ENCODE assay signal across 8 cellular contexts in genomic region chr16:23640669-23640958, GRCh38. TPM values are rescaled to one million over a fixed set of nuclear protein-coding genes. Genes with fewer than 3 reads are reported as not detected.
A peak's percentile ranks its signal among the peaks of the same experiment; 100 is the strongest.
DNase-seq lines count a peak whose midpoint lies in the region; ATAC-seq and TF ChIP-seq lines count a peak whose summit lies in the region.

No MANE protein-coding gene starts in this region.

- peak overlapping the region in 1 of 2 experiments; percentile 11 for H3K14ac ChIP-seq in mesenchymal stem cell (ENCODE audit: low read length in 2 of 2)

- H2BK12ac ChIP-seq in mesenchymal stem cell (ENCODE audit: low read length in 2 of 2): no peak overlapping the region

- H3K23ac ChIP-seq in mesenchymal stem cell (ENCODE audit: low read length in 2 of 2): no peak overlapping the region

- peak overlapping the region; percentile 91 for H3K27ac Mint-ChIP-seq in MCF 10A (ENCODE audit: low read depth, unreplicated experiment)

- H3K36me3 ChIP-seq in Karpas-422 (ENCODE audit: insufficient read depth, low read length): peaks cover 12% of the 10 kb centered on the region
- peaks cover 20 to 48% of the 10 kb centered on the region in 2 experiments for H3K36me3 ChIP-seq in mesenchymal stem cell (ENCODE audit: control insufficient read depth in 1 of 2, insufficient read depth in 2 of 2, low read depth in 1 of 2, low read length in 2 of 2)
- H3K36me3 ChIP-seq in uterus: no peaks in the 10 kb centered on the region

- H3K4me3 ChIP-seq in GM08714 (ENCODE audit: low read length) (peak overlapping the region; percentile 97), Karpas-422 (ENCODE audit: low read length) (peak overlapping the region; percentile 95), mesenchymal stem cell (ENCODE audit: insufficient read depth in 1 of 2, low read depth in 1 of 2, low read length in 2 of 2) (peak overlapping the region; percentile 79 to 96), uterus (peak overlapping the region; percentile 84 to 99)

- CTCF ChIA-PET in MCF 10A (lab: Yijun Ruan, JAX): interaction anchor here (0.5 to 1.4 kb wide), 7 partner anchors 14 to 1990 kb away, joined by 3 to 7 read pairs (median 3); no protein-coding TSS in a partner anchor

- H2BK5ac ChIP-seq in mesenchymal stem cell (ENCODE audit: low read depth, low read length, poor library complexity, severe bottlenecking): no peak overlapping the region

- H3K4me1 ChIP-seq in Karpas-422 (ENCODE audit: low read length) (peaks cover 24% of the 10 kb centered on the region), mesenchymal stem cell (ENCODE audit: control insufficient read depth, insufficient read depth, low read depth, low read length) (peaks cover 14% of the 10 kb centered on the region), uterus (peaks cover 0 to 13% of the 10 kb centered on the region in 2 donors)

- H3K9ac ChIP-seq in Karpas-422 (ENCODE audit: low read length) (peak overlapping the region; percentile 93), mesenchymal stem cell (ENCODE audit: low read length) (peak overlapping the region; percentile 97)

- ATAC-seq in HG03520 (IDR thresholded peaks at IDR 0.05; ENCODE audit: unreplicated experiment): no peak

- peaks cover 68% of the 10 kb centered on the region for H3K79me2 ChIP-seq in Karpas-422 (ENCODE audit: low read length)

- H4K91ac ChIP-seq in mesenchymal stem cell (ENCODE audit: low read length): peak overlapping the region; percentile 52

- POLR2A ChIA-PET in MCF 10A (lab: Yijun Ruan, JAX): interaction anchor here (0.6 to 3.4 kb wide), 22 partner anchors 10 to 1979 kb away, joined by 3 to 24 read pairs (median 4); partner anchors contain the start of genes EARS2, NDUFAB1, PLK1 and UBFD1

- H3K4ac ChIP-seq in mesenchymal stem cell (ENCODE audit: low read depth in 1 of 2, low read length in 2 of 2): peak overlapping the region; percentile 79 to 97

- H3K27ac ChIP-seq in Karpas-422 (ENCODE audit: low read length): peak overlapping the region; percentile 56; the same call in 1 of the 2 replicates
- H3K27ac ChIP-seq in mesenchymal stem cell (ENCODE audit: low read length, poor library complexity, severe bottlenecking): peak overlapping the region; percentile 31
- H3K27ac ChIP-seq in uterus: peak overlapping the region; percentile 81 to 85

- WGBS in mesenchymal stem cell: 0% methylated on average over 2 of the region's 9 CpGs

- H3K4me1 Mint-ChIP-seq in MCF 10A (ENCODE audit: insufficient read depth, unreplicated experiment): peaks cover 12% of the 10 kb centered on the region

- H3K27me3 ChIP-seq in Karpas-422 (ENCODE audit: low read length) (no peaks in the 10 kb centered on the region), mesenchymal stem cell (ENCODE audit: control insufficient read depth in 1 of 2, insufficient read depth in 1 of 2, low read length in 2 of 2) (no peaks in the 10 kb centered on the region), uterus (no peaks in the 10 kb centered on the region)

- peaks cover 71% of the 10 kb centered on the region for H3K36me3 Mint-ChIP-seq in MCF 10A (ENCODE audit: insufficient read depth, unreplicated experiment)

- DNase-seq in Karpas-422 (peak; percentile 55), MCF 10A (ENCODE audit: unreplicated experiment) (peak; percentile 0), mesenchymal stem cell (no peak), uterus (no peak), Ammon's horn (ENCODE audit: low spot score) (no peak), DMS79 (lab: John Stamatoyannopoulos, UW) (no peak)

- no peaks in the 10 kb centered on the region for H3K9me2 ChIP-seq in Karpas-422 (replicated peaks; ENCODE audit: insufficient read depth, low read length)

- peak overlapping the region; percentile 91 for H3K4me3 Mint-ChIP-seq in MCF 10A (ENCODE audit: unreplicated experiment)

- H3K18ac ChIP-seq in mesenchymal stem cell (ENCODE audit: low read depth in 1 of 2, low read length in 2 of 2): peak overlapping the region; percentile 58 to 93

- no peaks in the 10 kb centered on the region for H4K20me1 ChIP-seq in Karpas-422 (ENCODE audit: insufficient read depth, low read depth, low read length)

- no peak overlapping the region for H2BK15ac ChIP-seq in mesenchymal stem cell (ENCODE audit: low read depth, poor library complexity, severe bottlenecking)

- H3K9me3 Mint-ChIP-seq in MCF 10A (ENCODE audit: unreplicated experiment): no peaks in the 10 kb centered on the region

- no peak for TF ChIP-seq POLR2A in uterus (IDR thresholded peaks at IDR 0.05)

- H3K9me3 ChIP-seq in Karpas-422 (ENCODE audit: low read length) (no peaks in the 10 kb centered on the region), mesenchymal stem cell (ENCODE audit: control insufficient read depth, low read length) (no peaks in the 10 kb centered on the region), uterus (no peaks in the 10 kb centered on the region)

- peaks cover 17% of the 10 kb centered on the region for H3K79me1 ChIP-seq in mesenchymal stem cell (replicated peaks; ENCODE audit: low read length, poor library complexity, severe bottlenecking)

- no peak overlapping the region for H2BK120ac ChIP-seq in mesenchymal stem cell (ENCODE audit: low read depth, low read length)

- H2AK5ac ChIP-seq in mesenchymal stem cell (ENCODE audit: low read length, severe bottlenecking): no peak overlapping the region

- H4K8ac ChIP-seq in mesenchymal stem cell (ENCODE audit: low read length): peak overlapping the region; percentile 52

- no peaks in the 10 kb centered on the region for H3K27me3 Mint-ChIP-seq in MCF 10A (ENCODE audit: insufficient read depth, unreplicated experiment)

- H3K4me2 ChIP-seq in Karpas-422 (ENCODE audit: low read depth, low read length, poor library complexity, severe bottlenecking) (peak overlapping the region; percentile 81), mesenchymal stem cell (ENCODE audit: low read length, poor library complexity, severe bottlenecking) (peak overlapping the region; percentile 80)

- intact Hi-C loops in MCF 10A (cut with micrococcal nuclease) (no loop called here), uterus (cut with DNase I; ENCODE audit: low total_unique reads) (no loop called here)

- no TSS peak for BruUV-seq in MCF 10A (replicated peaks; lab: Mats Ljungman, UMichigan)

- H2AFZ ChIP-seq in Karpas-422 (ENCODE audit: low read length) (peak overlapping the region; percentile 64), mesenchymal stem cell (ENCODE audit: low read depth, low read length) (peak overlapping the region; percentile 43)

- TF ChIP-seq CTCF in MCF 10A (IDR thresholded peaks at IDR 0.05; ENCODE audit: unreplicated experiment): no peak
- TF ChIP-seq CTCF in uterus (IDR thresholded peaks at IDR 0.05): no peak

RNA-seq across cellular contexts. Expression of gene PALB2, which starts 0.5 kb away (rescaled TPM):
- 10.3 and 19.7 TPM in 2 replicates for total RNA-seq in Karpas-422 (2014; rRNA removed; shearing (Covaris generic); ENCODE audit: low replicate concordance)
- 13.7 and 20.8 TPM in 2 replicates for total RNA-seq in MCF 10A (2022)
- 13.8 TPM for polyA plus RNA-seq in mesenchymal stem cell (2013, experiment 1 of 2)
- 14.4 TPM for polyA plus RNA-seq in mesenchymal stem cell (2013, experiment 2 of 2)
- total RNA-seq in uterus: 10 to 100 TPM in 2 of 4 donors, 1 to 10 TPM in 2; 1.5 to 11.3 (median 6.5) TPM

RNA-seq across cellular contexts. Expression of gene DCTN5, which starts 0.7 kb away (rescaled TPM):
- total RNA-seq in Karpas-422 (2014; rRNA removed; shearing (Covaris generic); ENCODE audit: low replicate concordance): 35.6 and 51.4 TPM in 2 replicates
- total RNA-seq in MCF 10A (2022) (66.6 and 84.8 TPM in 2 replicates), uterus (10 to 100 TPM in 3 of 4 donors, 1 to 10 TPM in 1; 5.6 to 67.2 (median 27.9) TPM)
- polyA plus RNA-seq in mesenchymal stem cell (2013, experiment 1 of 2): 51.0 TPM
- polyA plus RNA-seq in mesenchymal stem cell (2013, experiment 2 of 2): 49.7 TPM

RNA-seq across cellular contexts. Expression of gene PLK1, which starts 38.1 kb away (rescaled TPM):
- total RNA-seq in Karpas-422 (2014; rRNA removed; shearing (Covaris generic); ENCODE audit: low replicate concordance): 36.8 and 41.7 TPM in 2 replicates
- total RNA-seq in MCF 10A (2022) (50.7 and 74.8 TPM in 2 replicates), uterus (10 to 100 TPM in 1 of 4 donors, 1 to 10 TPM in 2, not detected in 1; 3.4 to 10.7 (median 4.4) TPM)
- 12.9 TPM for polyA plus RNA-seq in mesenchymal stem cell (2013, experiment 1 of 2)
- polyA plus RNA-seq in mesenchymal stem cell (2013, experiment 2 of 2): 11.7 TPM

RNA-seq across cellular contexts. Expression of gene NDUFAB1, which starts 44.5 kb away (rescaled TPM):
- total RNA-seq in Karpas-422 (2014; rRNA removed; shearing (Covaris generic); ENCODE audit: low replicate concordance): 134 and 193 TPM in 2 replicates
- total RNA-seq in MCF 10A (2022): 98.3 and 112 TPM in 2 replicates
- 158 TPM for polyA plus RNA-seq in mesenchymal stem cell (2013, experiment 1 of 2)
- 175 TPM for polyA plus RNA-seq in mesenchymal stem cell (2013, experiment 2 of 2)
- total RNA-seq in uterus: 100 to 1,000 TPM in 1 of 4 donors, 10 to 100 TPM in 3; 48.0 to 161 (median 59.0) TPM

Comparison
In these comparisons a context has a peak if more than half of its experiments do, and no peak if none do; other contexts are left out.
1. DNase-seq: peak in Karpas-422 (single experiment) and MCF 10A (single experiment); none in mesenchymal stem cell (single experiment), uterus (0 of 2), Ammon's horn (single experiment) and DMS79 (single experiment).
2. H3K27ac ChIP-seq: peak in every context shown above with its lines; median percentile 83 in uterus; 56 in Karpas-422; 31 in mesenchymal stem cell.
3. Peak in every context shown above with its lines, with median percentiles within 50 percentile points of each other: H3K4me3 ChIP-seq.